ENCODE assay signal across 18 cellular contexts in genomic region chr13:99709134-99709533, GRCh38.
DNase-seq lines count a peak whose midpoint lies in the region; ATAC-seq and TF ChIP-seq lines count a peak whose summit lies in the region.
"Had no signal": no experiment of that assay in that cellular context is flagged by ENCODE, and none has a peak within 500 bp of the region (broad histone marks: within the 10 kb centered on the region; RNA-seq: fewer than 3 reads in every experiment).

No MANE protein-coding gene starts in this region.

- DNase-seq in WTC11 (ENCODE audit: low spot score) (no peak), islet precursor cell (peak; percentile 51), neuronal stem cell (ENCODE audit: low spot score) (no peak), UCSD-AML1 (lab: John Stamatoyannopoulos, UW; ENCODE audit: unreplicated experiment) (no peak), HuH-7 (ENCODE audit: low spot score) (no peak)
- no peak for DNase-seq in stimulated activated CD8-positive, alpha-beta memory T cell treated with anti-CD3 and anti-CD28 coated beads, Interleukin-4, amount 100 ng/mL, for 48 hours
- DNase-seq: DMS 273 treated with DMSO at 0.1 percent for 48 hours, NCI-H187, NCI-H2107, NCI-H226, NCI-H524, NCI-H82 had no signal

- H3K9me3 Mint-ChIP-seq in WTC11 = peaks cover 9% of the 10 kb centered on the region; the same call in 1 of the 2 replicates

- no peak overlapping the region for H3K4me3 Mint-ChIP-seq in WTC11

- no peak overlapping the region for H3K4me3 ChIP-seq in HEK293 (ENCODE audit: low read depth, low read length)
- no peak overlapping the region for H3K4me3 ChIP-seq in neuronal stem cell (ENCODE audit: low read length in 2 of 2)
- H3K4me3 ChIP-seq in gastroesophageal sphincter = no peak overlapping the region
- H3K4me3 ChIP-seq: K562, SJSA1 had no signal

- H3K36me3 ChIP-seq in HEK293 (ENCODE audit: control insufficient read depth in 2 of 2, insufficient read depth in 1 of 2, low read length in 2 of 2) (no peaks in the 10 kb centered on the region), neuronal stem cell (replicated peaks in 1 of 2; ENCODE audit: control insufficient read depth in 2 of 2, insufficient read depth in 2 of 2, low read length in 2 of 2) (no peaks in the 10 kb centered on the region), gastroesophageal sphincter (no peaks in the 10 kb centered on the region)
- H3K36me3 ChIP-seq: SJSA1 had no signal

- peaks cover 9% of the 10 kb centered on the region for H3K36me3 Mint-ChIP-seq in WTC11

- no CpG with 5 or more reads among the region's 4 CpGs for WGBS in neuronal stem cell (ENCODE audit: extremely low coverage in 2 of 2, insufficient read length in 2 of 2, insufficient replicate concordance in 1 of 2), 2 donors
- WGBS in gastroesophageal sphincter (ENCODE audit: low coverage in 1 of 2), 2 donors = 73 to 83% methylated on average over 4 of the region's 4 CpGs

- no peak for TF ChIP-seq POLR2A in gastroesophageal sphincter (IDR thresholded peaks at IDR 0.05)

- POLR2A ChIA-PET in HEK293 (lab: Yijun Ruan, JAX) (no interaction called here), WTC11 (lab: Charles Lee) (interaction anchor here (0.6 to 1.9 kb wide), 5 partner anchors 18 to 297 kb away, joined by 3 to 7 read pairs (median 3); no protein-coding TSS in a partner anchor)

- H2AFZ ChIP-seq in neuronal stem cell (ENCODE audit: low read length) = peak overlapping the region; percentile 72

- H4K91ac ChIP-seq in neuronal stem cell (ENCODE audit: low read depth, low read length, poor library complexity) = no peak overlapping the region

- H4K8ac ChIP-seq in neuronal stem cell (ENCODE audit: low read depth, low read length) = no peak overlapping the region

- no peaks in the 10 kb centered on the region for H3K27me3 Mint-ChIP-seq in WTC11 (ENCODE audit: low read depth)

- no peak overlapping the region for H2BK12ac ChIP-seq in neuronal stem cell (ENCODE audit: low read length)

- ATAC-seq in WTC11 (no peak), gastroesophageal sphincter (no peak)
- ATAC-seq: HCT116, K562, Panc1 had no signal

- no peak overlapping the region for H2BK120ac ChIP-seq in neuronal stem cell (ENCODE audit: low read depth, low read length)

- no peak overlapping the region for H3K23ac ChIP-seq in neuronal stem cell (ENCODE audit: low read depth, low read length, poor library complexity)

- no peak overlapping the region for H3K14ac ChIP-seq in neuronal stem cell (ENCODE audit: low read length)

- H3K4me1 ChIP-seq in HEK293 (ENCODE audit: control insufficient read depth, insufficient read depth, low read length) = no peaks in the 10 kb centered on the region
- H3K4me1 ChIP-seq in neuronal stem cell (ENCODE audit: control insufficient read depth in 2 of 2, insufficient read depth in 1 of 2, low read depth in 1 of 2, low read length in 2 of 2) = peaks cover 3 to 18% of the 10 kb centered on the region in 2 donors
- H3K4me1 ChIP-seq in gastroesophageal sphincter = no peaks in the 10 kb centered on the region
- H3K4me1 ChIP-seq: SJSA1 had no signal

- H3K9ac ChIP-seq in neuronal stem cell (ENCODE audit: low read depth, low read length, poor library complexity) = peak overlapping the region; percentile 53

- no peak overlapping the region for H2BK5ac ChIP-seq in neuronal stem cell (ENCODE audit: low read length)

- CTCF ChIA-PET in HEK293 (lab: Yijun Ruan, JAX) = no interaction called here
- CTCF ChIA-PET in WTC11 (lab: Charles Lee) = interaction anchor here (0.6 to 1.3 kb wide), 5 partner anchors 37 to 249 kb away, joined by 3 to 4 read pairs (median 3); no protein-coding TSS in a partner anchor

- no peak overlapping the region for H2BK15ac ChIP-seq in neuronal stem cell (ENCODE audit: low read length)

- H3K79me1 ChIP-seq in neuronal stem cell (ENCODE audit: low read depth, low read length) = no peaks in the 10 kb centered on the region

- H3K27me3 ChIP-seq in neuronal stem cell (ENCODE audit: control insufficient read depth in 3 of 3, insufficient read depth in 3 of 3, low read depth in 1 of 3, low read length in 3 of 3) (no peaks in the 10 kb centered on the region), gastroesophageal sphincter (no peaks in the 10 kb centered on the region)

- no peaks in the 10 kb centered on the region for H3K9me3 ChIP-seq in HEK293 (ENCODE audit: control insufficient read depth, insufficient read depth, low read depth, low read length)
- H3K9me3 ChIP-seq in neuronal stem cell (replicated peaks in 1 of 2; ENCODE audit: control insufficient read depth in 2 of 2, insufficient read depth in 1 of 2, low read depth in 1 of 2, low read length in 2 of 2) = peaks cover 0 to 2% of the 10 kb centered on the region in 2 donors
- no peaks in the 10 kb centered on the region for H3K9me3 ChIP-seq in gastroesophageal sphincter
- H3K9me3 ChIP-seq: SJSA1 had no signal

- peaks cover 50% of the 10 kb centered on the region for H3K4me1 Mint-ChIP-seq in WTC11

- no peak overlapping the region for H3K4ac ChIP-seq in neuronal stem cell (ENCODE audit: low read length)

- H3K27ac ChIP-seq in HEK293 (ENCODE audit: extremely low read depth, low read depth, low read length) (no peak overlapping the region), neuronal stem cell (replicated peaks; ENCODE audit: low read length) (peak overlapping the region; percentile 14), gastroesophageal sphincter (no peak overlapping the region)
- H3K27ac ChIP-seq: SJSA1 had no signal

- H2AK5ac ChIP-seq in neuronal stem cell (ENCODE audit: low read depth, low read length) = no peak overlapping the region

- peak overlapping the region; percentile 55; the same call in 1 of the 2 replicates for H3K27ac Mint-ChIP-seq in WTC11

- H3K4me2 ChIP-seq in neuronal stem cell (ENCODE audit: insufficient read depth, low read length, poor library complexity, severe bottlenecking) = no peak overlapping the region

- no peak overlapping the region for H3K18ac ChIP-seq in neuronal stem cell (ENCODE audit: low read length)

- TF ChIP-seq EP300 in gastroesophageal sphincter (IDR thresholded peaks at IDR 0.05) = no peak

- no peak for TF ChIP-seq CTCF in HEK293 (tag by site-specific recombination; IDR thresholded peaks at IDR 0.05)
- no peak for TF ChIP-seq CTCF in WTC11 (IDR thresholded peaks at IDR 0.05)
- TF ChIP-seq CTCF in gastroesophageal sphincter (IDR thresholded peaks at IDR 0.05) = no peak

TF ChIP-seq in HEK293, 187 proteins besides CTCF, POLR2A, EP300 and RAD21:
- TF ChIP-seq OSR2 (tag by site-specific recombination; IDR thresholded peaks at IDR 0.05) (no peak), ZNF548 (tag by site-specific recombination; IDR thresholded peaks at IDR 0.05) (peak; percentile 65; the same call in 1 of the 2 replicates)

TF ChIP-seq in WTC11, 78 proteins besides CTCF, POLR2A, EP300 and RAD21 (continues in another document):
- TF ChIP-seq NFYB (CRISPR knock-in tag; conservative IDR thresholded peaks at IDR 0.05; ENCODE audit: low read depth) = no peak
- no peak for TF ChIP-seq TCF7 (CRISPR knock-in tag; IDR thresholded peaks at IDR 0.05; ENCODE audit: low read depth)
- TF ChIP-seq, protein P1, sequence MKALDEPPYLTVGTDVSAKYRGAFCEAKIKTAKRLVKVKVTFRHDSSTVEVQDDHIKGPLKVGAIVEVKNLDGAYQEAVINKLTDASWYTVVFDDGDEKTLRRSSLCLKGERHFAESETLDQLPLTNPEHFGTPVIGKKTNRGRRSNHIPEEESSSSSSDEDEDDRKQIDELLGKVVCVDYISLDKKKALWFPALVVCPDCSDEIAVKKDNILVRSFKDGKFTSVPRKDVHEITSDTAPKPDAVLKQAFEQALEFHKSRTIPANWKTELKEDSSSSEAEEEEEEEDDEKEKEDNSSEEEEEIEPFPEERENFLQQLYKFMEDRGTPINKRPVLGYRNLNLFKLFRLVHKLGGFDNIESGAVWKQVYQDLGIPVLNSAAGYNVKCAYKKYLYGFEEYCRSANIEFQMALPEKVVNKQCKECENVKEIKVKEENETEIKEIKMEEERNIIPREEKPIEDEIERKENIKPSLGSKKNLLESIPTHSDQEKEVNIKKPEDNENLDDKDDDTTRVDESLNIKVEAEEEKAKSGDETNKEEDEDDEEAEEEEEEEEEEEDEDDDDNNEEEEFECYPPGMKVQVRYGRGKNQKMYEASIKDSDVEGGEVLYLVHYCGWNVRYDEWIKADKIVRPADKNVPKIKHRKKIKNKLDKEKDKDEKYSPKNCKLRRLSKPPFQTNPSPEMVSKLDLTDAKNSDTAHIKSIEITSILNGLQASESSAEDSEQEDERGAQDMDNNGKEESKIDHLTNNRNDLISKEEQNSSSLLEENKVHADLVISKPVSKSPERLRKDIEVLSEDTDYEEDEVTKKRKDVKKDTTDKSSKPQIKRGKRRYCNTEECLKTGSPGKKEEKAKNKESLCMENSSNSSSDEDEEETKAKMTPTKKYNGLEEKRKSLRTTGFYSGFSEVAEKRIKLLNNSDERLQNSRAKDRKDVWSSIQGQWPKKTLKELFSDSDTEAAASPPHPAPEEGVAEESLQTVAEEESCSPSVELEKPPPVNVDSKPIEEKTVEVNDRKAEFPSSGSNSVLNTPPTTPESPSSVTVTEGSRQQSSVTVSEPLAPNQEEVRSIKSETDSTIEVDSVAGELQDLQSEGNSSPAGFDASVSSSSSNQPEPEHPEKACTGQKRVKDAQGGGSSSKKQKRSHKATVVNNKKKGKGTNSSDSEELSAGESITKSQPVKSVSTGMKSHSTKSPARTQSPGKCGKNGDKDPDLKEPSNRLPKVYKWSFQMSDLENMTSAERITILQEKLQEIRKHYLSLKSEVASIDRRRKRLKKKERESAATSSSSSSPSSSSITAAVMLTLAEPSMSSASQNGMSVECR (CRISPR knock-in tag; IDR thresholded peaks at IDR 0.05; ENCODE audit: borderline replicate concordance) = no peak
- TF ChIP-seq, protein P2, sequence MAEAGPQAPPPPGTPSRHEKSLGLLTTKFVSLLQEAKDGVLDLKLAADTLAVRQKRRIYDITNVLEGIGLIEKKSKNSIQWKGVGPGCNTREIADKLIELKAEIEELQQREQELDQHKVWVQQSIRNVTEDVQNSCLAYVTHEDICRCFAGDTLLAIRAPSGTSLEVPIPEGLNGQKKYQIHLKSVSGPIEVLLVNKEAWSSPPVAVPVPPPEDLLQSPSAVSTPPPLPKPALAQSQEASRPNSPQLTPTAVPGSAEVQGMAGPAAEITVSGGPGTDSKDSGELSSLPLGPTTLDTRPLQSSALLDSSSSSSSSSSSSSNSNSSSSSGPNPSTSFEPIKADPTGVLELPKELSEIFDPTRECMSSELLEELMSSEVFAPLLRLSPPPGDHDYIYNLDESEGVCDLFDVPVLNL (CRISPR knock-in tag; IDR thresholded peaks at IDR 0.05; ENCODE audit: borderline replicate concordance, low read depth) = no peak
- TF ChIP-seq ZNF671 (CRISPR knock-in tag; IDR thresholded peaks at IDR 0.05) = no peak
